8 cellular contexts compared by ENCODE assay signal in genomic region chr15:53072077-53072476, GRCh38.
A peak's percentile ranks its signal among the peaks of the same experiment; 100 is the strongest.
DNase-seq lines count a peak whose midpoint lies in the region; ATAC-seq lines count a peak whose summit lies in the region.

No MANE protein-coding gene starts in this region.

- intact Hi-C loops in left ventricle myocardium superior (cut with micrococcal nuclease) = no loop called here

- peak; percentile 48 for DNase-seq in DMS79 (lab: John Stamatoyannopoulos, UW)
- peak; percentile 1 for DNase-seq in KG1 (lab: John Stamatoyannopoulos, UW)
- DNase-seq in UCSD-AML1 (lab: John Stamatoyannopoulos, UW; ENCODE audit: unreplicated experiment) = peak; percentile 25
- peak; percentile 81 for DNase-seq in iPS DF 4.7 (ENCODE audit: extremely low read depth, low spot score)
- no peak for DNase-seq in left ventricle myocardium superior
- no peak for DNase-seq in NCI-H2107 treated with DMSO at 0.1 percent for 48 hours (lab: John Stamatoyannopoulos, UW; ENCODE audit: unreplicated experiment)

- ATAC-seq in GM18870 (IDR thresholded peaks at IDR 0.05; ENCODE audit: unreplicated experiment) (no peak), left ventricle myocardium superior (no peak), HG02870 (IDR thresholded peaks at IDR 0.05; ENCODE audit: unreplicated experiment) (no peak)

Comparison
In these comparisons a context has a peak if more than half of its experiments do, and no peak if none do; other contexts are left out.
1. DNase-seq: peak in DMS79 (single experiment), KG1 (single experiment), UCSD-AML1 (single experiment) and iPS DF 4.7 (single experiment); none in left ventricle myocardium superior (single experiment) and NCI-H2107 treated with DMSO at 0.1 percent for 48 hours (single experiment).